In genomic region chr19:46015080-46015960, GRCh38 we compare ENCODE assay signal across 8 cellular contexts. TPM values are rescaled to one million over a fixed set of nuclear protein-coding genes. Genes with fewer than 3 reads are reported as not detected.
A peak's percentile ranks its signal among the peaks of the same experiment; 100 is the strongest.
DNase-seq lines count a peak whose midpoint lies in the region; ATAC-seq and TF ChIP-seq lines count a peak whose summit lies in the region.

No MANE protein-coding gene starts in this region.

- H3K36me3 Mint-ChIP-seq in activated B cell treated with CpG ODN at 0.5 μM for 24 hours (ENCODE audit: low read depth), result peaks cover 9% of the 10 kb centered on the region
- H3K36me3 Mint-ChIP-seq in MCF 10A (ENCODE audit: insufficient read depth, unreplicated experiment), result peaks cover 9% of the 10 kb centered on the region

- CTCF ChIA-PET in activated B cell treated with CpG ODN at 0.5 μM for 24 hours (lab: Charles Lee), result interaction anchor here (2.2 kb wide), 1 partner anchor 13 kb away, joined by 6 read pairs; no protein-coding TSS in a partner anchor
- CTCF ChIA-PET in MCF 10A (lab: Yijun Ruan, JAX), result interaction anchor here (0.6 kb wide), 1 partner anchor 29 kb away, joined by 4 read pairs; no protein-coding TSS in a partner anchor

- POLR2A ChIA-PET in activated B cell treated with CpG ODN at 0.5 μM for 24 hours (lab: Charles Lee), result no interaction called here
- POLR2A ChIA-PET in MCF 10A (lab: Yijun Ruan, JAX), result no interaction called here

- intact Hi-C loops in activated B cell treated with CpG ODN at 0.5 μM for 24 hours (cut with micrococcal nuclease) (loop anchor here (5.0 kb wide), 1 partner anchor 128 kb away; the partner anchor contains the start of gene IRF2BP1), MCF 10A (cut with micrococcal nuclease) (no loop called here)

- H3K4me3 ChIP-seq in HUES64 (ENCODE audit: low read length) (peak overlapping the region; percentile 59), kidney epithelial cell (ENCODE audit: low read depth, low read length) (peak overlapping the region; percentile 29)

- peaks cover 6% of the 10 kb centered on the region for H3K4me1 ChIP-seq in HUES64 (ENCODE audit: insufficient read depth, low read length)

- DNase-seq in AG08395 (ENCODE audit: low spot score), result peak; percentile 29
- DNase-seq in activated B cell treated with CpG ODN at 0.5 μM for 24 hours, result peak; percentile 55
- peak; percentile 75 for DNase-seq in MCF 10A (ENCODE audit: unreplicated experiment)
- no peak for DNase-seq in kidney epithelial cell (ENCODE audit: low read depth)
- DNase-seq in stimulated activated CD4-positive, alpha-beta T cell treated with anti-CD3 and anti-CD28 coated beads, Interleukin-4, amount 100 ng/mL, for 24 hours, result peak; percentile 59
- no peak for DNase-seq in NCI-H524 treated with DMSO at 0.1 percent for 48 hours (lab: John Stamatoyannopoulos, UW)
- no peak for DNase-seq in SKM-1 treated with dmso at 0.1 percent for 144 hours (lab: John Stamatoyannopoulos, UW; ENCODE audit: unreplicated experiment)

- no peak overlapping the region for H3K27ac ChIP-seq in HUES64 (ENCODE audit: low read depth, low read length)

- H3K36me3 ChIP-seq in HUES64 (ENCODE audit: insufficient read depth, low read length), result 0 out of 2 replicates have a peak, but pooled peaks cover 7% of the 10 kb centered on the region
- no peaks in the 10 kb centered on the region for H3K36me3 ChIP-seq in kidney epithelial cell (ENCODE audit: control insufficient read depth, insufficient read depth, low read length)

- peak overlapping the region; percentile 67 for H3K9ac ChIP-seq in HUES64 (ENCODE audit: low read depth, low read length)

- H3K4me1 Mint-ChIP-seq in activated B cell treated with CpG ODN at 0.5 μM for 24 hours (peaks cover 19% of the 10 kb centered on the region), MCF 10A (ENCODE audit: insufficient read depth, unreplicated experiment) (peaks cover 21% of the 10 kb centered on the region)

- BruUV-seq in MCF 10A (replicated peaks; lab: Mats Ljungman, UMichigan), result no TSS peak

- ATAC-seq in activated B cell treated with CpG ODN at 0.5 μM for 24 hours (ENCODE audit: low read depth), result peak; percentile 66

- WGBS in HUES64, result 3% methylated on average over 72 of the region's 72 CpGs

- H3K27me3 Mint-ChIP-seq in activated B cell treated with CpG ODN at 0.5 μM for 24 hours, result peaks cover 12% of the 10 kb centered on the region
- no peaks in the 10 kb centered on the region for H3K27me3 Mint-ChIP-seq in MCF 10A (ENCODE audit: insufficient read depth, unreplicated experiment)

- H3K9me3 ChIP-seq in HUES64 (ENCODE audit: insufficient read depth, low read depth, low read length), result no peaks in the 10 kb centered on the region

- H3K27me3 ChIP-seq in HUES64 (ENCODE audit: insufficient read depth, low read length) (peaks cover 30% of the 10 kb centered on the region), kidney epithelial cell (ENCODE audit: control insufficient read depth, insufficient read depth, low read length) (peaks cover 15% of the 10 kb centered on the region)

- TF ChIP-seq CTCF in activated B cell treated with CpG ODN at 0.5 μM for 24 hours (IDR thresholded peaks at IDR 0.05) (no peak), MCF 10A (IDR thresholded peaks at IDR 0.05; ENCODE audit: unreplicated experiment) (no peak), kidney epithelial cell (IDR thresholded peaks at IDR 0.05; ENCODE audit: insufficient read depth, low read length, poor library complexity, severe bottlenecking) (no peak)

- peak overlapping the region; percentile 76 for H3K4me3 Mint-ChIP-seq in activated B cell treated with CpG ODN at 0.5 μM for 24 hours
- H3K4me3 Mint-ChIP-seq in MCF 10A (ENCODE audit: unreplicated experiment), result peak overlapping the region; percentile 64

- H3K27ac Mint-ChIP-seq in activated B cell treated with CpG ODN at 0.5 μM for 24 hours (no peak overlapping the region), MCF 10A (ENCODE audit: low read depth, unreplicated experiment) (no peak overlapping the region)

- H3K9me3 Mint-ChIP-seq in activated B cell treated with CpG ODN at 0.5 μM for 24 hours (no peaks in the 10 kb centered on the region), MCF 10A (ENCODE audit: unreplicated experiment) (no peaks in the 10 kb centered on the region)

RNA-seq across cellular contexts. Expression of gene PGLYRP1, which starts 7.5 kb away (rescaled TPM):
- not detected for polyA plus RNA-seq in HUES64 (2013, experiment 1 of 2)
- not detected for polyA plus RNA-seq in HUES64 (2013, experiment 2 of 2)
- total RNA-seq in activated B cell treated with CpG ODN at 0.5 μM for 24 hours (not detected in 2 replicates), MCF 10A (2022) (not detected in 2 replicates), kidney epithelial cell (not detected in 2 replicates)

RNA-seq across cellular contexts. Expression of gene CCDC61, which starts 20.1 kb away (rescaled TPM):
- polyA plus RNA-seq in HUES64 (2013, experiment 1 of 2), result 4.3 TPM
- polyA plus RNA-seq in HUES64 (2013, experiment 2 of 2), result 6.0 TPM
- total RNA-seq in activated B cell treated with CpG ODN at 0.5 μM for 24 hours (24.9 and 26.9 TPM in 2 replicates), MCF 10A (2022) (17.5 and 18.9 TPM in 2 replicates), kidney epithelial cell (7.1 and 9.7 TPM in 2 replicates)

RNA-seq across cellular contexts. Expression of gene IGFL4, which starts 25.5 kb away (rescaled TPM):
- polyA plus RNA-seq in HUES64 (2013, experiment 1 of 2), result not detected
- polyA plus RNA-seq in HUES64 (2013, experiment 2 of 2), result not detected
- total RNA-seq in activated B cell treated with CpG ODN at 0.5 μM for 24 hours (not detected in 2 replicates), MCF 10A (2022) (0.54 TPM in 1 of 2 replicates, not detected in the other), kidney epithelial cell (not detected in 2 replicates)

RNA-seq across cellular contexts. Expression of gene NOVA2, which starts 41.7 kb away (rescaled TPM):
- 5.9 TPM for polyA plus RNA-seq in HUES64 (2013, experiment 1 of 2)
- polyA plus RNA-seq in HUES64 (2013, experiment 2 of 2), result 7.9 TPM
- total RNA-seq in activated B cell treated with CpG ODN at 0.5 μM for 24 hours (not detected in 2 replicates), MCF 10A (2022) (not detected in 2 replicates), kidney epithelial cell (under 0.01 TPM in 1 of 2 replicates, not detected in the other)

Comparison
In these comparisons a context has a peak if more than half of its experiments do, and no peak if none do; other contexts are left out.
1. DNase-seq: peak in AG08395 (single experiment), activated B cell treated with CpG ODN at 0.5 μM for 24 hours (single experiment), MCF 10A (single experiment) and stimulated activated CD4-positive, alpha-beta T cell treated with anti-CD3 and anti-CD28 coated beads, Interleukin-4, amount 100 ng/mL, for 24 hours (single experiment); none in kidney epithelial cell (single experiment), NCI-H524 treated with DMSO at 0.1 percent for 48 hours (single experiment) and SKM-1 treated with dmso at 0.1 percent for 144 hours (single experiment).